26 cellular contexts compared by ENCODE assay signal in the genomic region with DNA sequence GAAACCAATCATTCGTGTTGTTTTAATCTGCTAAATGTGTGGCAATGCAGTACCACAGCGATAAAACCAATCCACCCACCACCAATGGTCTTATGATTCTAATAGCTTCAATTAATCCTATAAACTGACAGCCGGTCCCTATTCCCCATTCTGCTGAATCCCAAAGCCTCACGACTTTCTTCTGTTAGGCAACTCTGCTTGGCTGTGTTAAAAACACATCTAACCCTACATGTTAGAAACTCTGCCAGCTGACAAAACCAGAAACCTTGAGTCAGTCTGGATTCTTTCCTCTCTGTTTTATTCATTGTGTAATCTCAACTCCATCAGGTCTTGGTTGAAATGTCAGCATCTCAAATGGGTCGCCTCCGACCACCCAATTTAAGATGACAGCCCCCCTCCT.
"Had no signal": no experiment of that assay in that cellular context is flagged by ENCODE, and none has a peak within 500 bp of the region (broad histone marks: within the 10 kb centered on the region; RNA-seq: fewer than 3 reads in every experiment).

No MANE protein-coding gene starts in this region.

- H3K36me3 ChIP-seq: adrenal gland, colonic mucosa, left ventricle myocardium inferior, thyroid gland had no signal

- H2AFZ ChIP-seq: hepatocyte had no signal

- H3K4me2 ChIP-seq: hepatocyte had no signal

- H3K27ac ChIP-seq: adrenal gland, colonic mucosa, dorsolateral prefrontal cortex, foreskin keratinocyte, hepatocyte, left ventricle myocardium inferior, thyroid gland had no signal

- H3K4me3 Mint-ChIP-seq: activated B cell treated with CpG ODN at 0.5 μM for 24 hours; activated CD4-positive, alpha-beta T cell treated with anti-CD3 and anti-CD28 coated beads for 36 hours; activated naive CD8-positive, alpha-beta T cell; activated T-cell treated with anti-CD3 and anti-CD28 coated beads, Interleukin-2, amount 50 U/mL, for 4 hours; effector memory CD8-positive, alpha-beta T cell; naive thymus-derived CD4-positive, alpha-beta T cell; stimulated activated naive CD8-positive, alpha-beta T cell treated with anti-CD3 and anti-CD28 coated beads, Interleukin-15, Interleukin-2, amounts not matched to agents 100 ng/mL and 50 ng/mL, for 24 hours had no signal

- H3K9me3 ChIP-seq: adrenal gland, colonic mucosa, left ventricle myocardium inferior, thyroid gland had no signal

- H3K4me1 Mint-ChIP-seq: activated B cell treated with CpG ODN at 0.5 μM for 24 hours; activated CD4-positive, alpha-beta T cell treated with anti-CD3 and anti-CD28 coated beads for 36 hours had no signal

- H3K4me3 ChIP-seq: adrenal gland, colonic mucosa, dorsolateral prefrontal cortex, hepatocyte, left ventricle myocardium inferior, thyroid gland had no signal

- H3K79me2 ChIP-seq: hepatocyte had no signal

- H3K9me3 Mint-ChIP-seq: activated T-cell treated with anti-CD3 and anti-CD28 coated beads, Interleukin-2, amount 50 U/mL, for 4 hours; activated T-helper 2 cell treated with anti-CD3 and anti-CD28 coated beads, Interferon-gamma antibody, Interleukin-2, Interleukin-4, amounts not matched to agents 10 μg/mL and 5 μg/mL and 100 μg/mL, durations not matched to agents 14 hours and 24 hours and 36 hours; effector memory CD8-positive, alpha-beta T cell; neural crest cell had no signal

- H3K4me1 ChIP-seq: colonic mucosa, foreskin keratinocyte had no signal

- H3K27ac Mint-ChIP-seq: activated B cell treated with CpG ODN at 0.5 μM for 24 hours; activated CD4-positive, alpha-beta T cell treated with anti-CD3 and anti-CD28 coated beads for 36 hours; activated naive CD8-positive, alpha-beta T cell; activated T-helper 2 cell treated with anti-CD3 and anti-CD28 coated beads, Interferon-gamma antibody, Interleukin-2, Interleukin-4, amounts not matched to agents 10 μg/mL and 5 μg/mL and 100 μg/mL, durations not matched to agents 14 hours and 24 hours and 36 hours; effector memory CD8-positive, alpha-beta T cell; progenitor cell of endocrine pancreas; stimulated activated naive CD8-positive, alpha-beta T cell treated with anti-CD3 and anti-CD28 coated beads, Interleukin-15, Interleukin-2, amounts not matched to agents 100 ng/mL and 50 ng/mL, for 24 hours had no signal

- H3K27me3 ChIP-seq: adrenal gland, colonic mucosa, hepatocyte, thyroid gland had no signal

- H3K27me3 Mint-ChIP-seq: activated B cell treated with CpG ODN at 0.5 μM for 24 hours; activated CD4-positive, alpha-beta T cell treated with anti-CD3 and anti-CD28 coated beads for 36 hours; activated naive CD8-positive, alpha-beta T cell; naive thymus-derived CD4-positive, alpha-beta T cell; stimulated activated naive CD8-positive, alpha-beta T cell treated with anti-CD3 and anti-CD28 coated beads, Interleukin-15, Interleukin-2, amounts not matched to agents 100 ng/mL and 50 ng/mL, for 24 hours had no signal

- DNase-seq: activated B cell treated with CpG ODN at 0.5 μM for 24 hours; activated CD4-positive, alpha-beta T cell treated with anti-CD3 and anti-CD28 coated beads for 36 hours; activated CD4-positive, alpha-beta T cell treated with anti-CD3 and anti-CD28 coated beads, Interleukin-2, amount 50 U/mL, for 4 hours; activated CD8-positive, alpha-beta memory T cell treated with anti-CD3 and anti-CD28 coated beads, Interleukin-2, amount 50 U/mL, for 48 hours; activated naive CD4-positive, alpha-beta T cell; activated T-cell treated with anti-CD3 and anti-CD28 coated beads, Interleukin-2, amount 50 U/mL, for 4 hours; adrenal gland; colonic mucosa; dorsolateral prefrontal cortex; effector memory CD8-positive, alpha-beta T cell; foreskin keratinocyte; left ventricle myocardium inferior; naive thymus-derived CD4-positive, alpha-beta T cell; retina; stimulated activated CD4-positive, alpha-beta T cell treated with anti-CD3 and anti-CD28 coated beads, Interleukin-12 subunit alpha, Interleukin-12 subunit beta, amount 100 ng/mL, for 4 hours; stimulated activated CD4-positive, alpha-beta T cell treated with anti-CD3 and anti-CD28 coated beads, Interleukin-4, amount 100 ng/mL, for 4 hours; substantia nigra; T1000; thyroid gland had no signal

- ATAC-seq: activated CD4-positive, alpha-beta T cell treated with anti-CD3 and anti-CD28 coated beads for 36 hours; activated T-cell treated with anti-CD3 and anti-CD28 coated beads, Interleukin-2, amount 50 U/mL, for 4 hours; effector memory CD8-positive, alpha-beta T cell; esophagus mucosa; foreskin keratinocyte; naive thymus-derived CD4-positive, alpha-beta T cell had no signal
